In genomic region chr11:57336856-57337255, GRCh38 we compare ENCODE assay signal across 18 cellular contexts. TPM values are rescaled to one million over a fixed set of nuclear protein-coding genes. Genes with fewer than 3 reads are reported as not detected.
DNase-seq lines count a peak whose midpoint lies in the region; ATAC-seq, FAIRE-seq and TF ChIP-seq lines count a peak whose summit lies in the region.
"Not testable (repeated sequence)": the region's sequence is repeated elsewhere in the genome, so short reads cannot be mapped to it uniquely, and the experiment has no call there.
"Had no signal": no experiment of that assay in that cellular context is flagged by ENCODE, and none has a peak within 500 bp of the region (broad histone marks: within the 10 kb centered on the region; RNA-seq: fewer than 3 reads in every experiment).

No MANE protein-coding gene starts in this region.

- H3K27ac ChIP-seq in CD4-positive, CD25-positive, alpha-beta regulatory T cell (ENCODE audit: insufficient read depth, low read length, poor library complexity, severe bottlenecking): peak overlapping the region; percentile 86
- H3K27ac ChIP-seq in KMS-11; astrocyte (ENCODE audit: low read depth, low read length): not testable (repeated sequence)

- H3K9me3 Mint-ChIP-seq in CD4-positive, CD25-positive, alpha-beta regulatory T cell; T-helper 1 cell treated with Interleukin-12 subunit alpha and Interleukin-12 subunit beta and Interleukin-4 antibody, amounts not matched to agents 30 μg/mL and 1 μg/mL, for 36 hours; activated T-cell treated with anti-CD3 and anti-CD28 coated beads, Interleukin-2, amount 50 U/mL, for 24 hours; astrocyte (ENCODE audit: unreplicated experiment); memory B cell; osteocyte (ENCODE audit: unreplicated experiment): not testable (repeated sequence)

- TF ChIP-seq CTCF in KMS-11 (conservative IDR thresholded peaks at IDR 0.05; ENCODE audit: low read depth, low read length); astrocyte (IDR thresholded peaks at IDR 0.05; ENCODE audit: insufficient read depth, low read depth, low read length); osteocyte (IDR thresholded peaks at IDR 0.05): not testable (repeated sequence)

- H3K79me2 ChIP-seq in KMS-11 (ENCODE audit: insufficient read depth, low read depth) (peaks cover 35% of the 10 kb centered on the region), astrocyte (ENCODE audit: insufficient read depth, low read length) (peaks cover 45% of the 10 kb centered on the region)

- peaks cover 17% of the 10 kb centered on the region for H3K4me1 ChIP-seq in CD4-positive, CD25-positive, alpha-beta regulatory T cell (ENCODE audit: control insufficient read depth, insufficient read depth, low read length, poor library complexity, severe bottlenecking)
- peaks cover 22% of the 10 kb centered on the region for H3K4me1 ChIP-seq in KMS-11 (ENCODE audit: low read depth, poor library complexity, severe bottlenecking)
- H3K4me1 ChIP-seq in astrocyte (ENCODE audit: insufficient read depth, low read length): peaks cover 15% of the 10 kb centered on the region

- not testable (repeated sequence) for H3K4me2 ChIP-seq in KMS-11; astrocyte (ENCODE audit: low read length)

- H3K27me3 ChIP-seq in CD4-positive, CD25-positive, alpha-beta regulatory T cell (ENCODE audit: control insufficient read depth, insufficient read depth, low read length); KMS-11 (ENCODE audit: insufficient read depth, low read depth): not testable (repeated sequence)
- peaks cover 15% of the 10 kb centered on the region for H3K27me3 ChIP-seq in astrocyte (ENCODE audit: insufficient read depth, low read length)

- not testable (repeated sequence) for H3K9ac ChIP-seq in KMS-11; astrocyte (ENCODE audit: low read length)

- not testable (repeated sequence) for H3K9me3 ChIP-seq in CD4-positive, CD25-positive, alpha-beta regulatory T cell (ENCODE audit: control insufficient read depth in 2 of 2, low read length in 2 of 2); astrocyte (ENCODE audit: insufficient read depth, low read depth, low read length)

- H2AFZ ChIP-seq in KMS-11 (ENCODE audit: low read depth): peak overlapping the region; percentile 65
- H2AFZ ChIP-seq in astrocyte (ENCODE audit: low read depth, low read length): not testable (repeated sequence)

- H3K4me3 ChIP-seq in CD4-positive, CD25-positive, alpha-beta regulatory T cell (ENCODE audit: low read depth, low read length); KMS-11 (IDR thresholded peaks at IDR 0.05; ENCODE audit: insufficient read depth, low read depth, low read length); astrocyte (ENCODE audit: insufficient read depth, low read depth, low read length): not testable (repeated sequence)

- peaks cover 4 to 37% (median 23%) of the 10 kb centered on the region in 4 donors for H3K4me1 Mint-ChIP-seq in CD4-positive, CD25-positive, alpha-beta regulatory T cell
- H3K4me1 Mint-ChIP-seq in T-helper 1 cell treated with Interleukin-12 subunit alpha and Interleukin-12 subunit beta and Interleukin-4 antibody, amounts not matched to agents 30 μg/mL and 1 μg/mL, for 36 hours (ENCODE audit: low read depth): peaks cover 28% of the 10 kb centered on the region
- H3K4me1 Mint-ChIP-seq in activated T-cell treated with anti-CD3 and anti-CD28 coated beads, Interleukin-2, amount 50 U/mL, for 24 hours (ENCODE audit: low read depth): peaks cover 38% of the 10 kb centered on the region
- H3K4me1 Mint-ChIP-seq in astrocyte (ENCODE audit: low read depth, unreplicated experiment): not testable (repeated sequence)
- peaks cover 20% of the 10 kb centered on the region for H3K4me1 Mint-ChIP-seq in memory B cell
- H3K4me1 Mint-ChIP-seq in osteocyte (ENCODE audit: unreplicated experiment): peaks cover 24% of the 10 kb centered on the region

- H3K27ac Mint-ChIP-seq in CD4-positive, CD25-positive, alpha-beta regulatory T cell: peak overlapping the region; percentile 33 to 98 (median 96)
- H3K27ac Mint-ChIP-seq in T-helper 1 cell treated with Interleukin-12 subunit alpha and Interleukin-12 subunit beta and Interleukin-4 antibody, amounts not matched to agents 30 μg/mL and 1 μg/mL, for 36 hours: peak overlapping the region; percentile 98
- peak overlapping the region; percentile 99 for H3K27ac Mint-ChIP-seq in activated T-cell treated with anti-CD3 and anti-CD28 coated beads, Interleukin-2, amount 50 U/mL, for 24 hours
- H3K27ac Mint-ChIP-seq in astrocyte (ENCODE audit: unreplicated experiment) (peak overlapping the region; percentile 99), memory B cell (peak overlapping the region; percentile 94), osteocyte (ENCODE audit: unreplicated experiment) (peak overlapping the region; percentile 99)

- not testable (repeated sequence) for DNase-seq in CD4-positive, CD25-positive, alpha-beta regulatory T cell; activated T-cell treated with anti-CD3 and anti-CD28 coated beads, Interleukin-2, amount 50 U/mL, for 24 hours; astrocyte (ENCODE audit: low read depth); memory B cell (ENCODE audit: low spot score in 2 of 2); osteocyte (ENCODE audit: extremely low spot score, unreplicated experiment)

- peaks cover 18% of the 10 kb centered on the region for H3K27me3 Mint-ChIP-seq in CD4-positive, CD25-positive, alpha-beta regulatory T cell
- not testable (repeated sequence) for H3K27me3 Mint-ChIP-seq in T-helper 1 cell treated with Interleukin-12 subunit alpha and Interleukin-12 subunit beta and Interleukin-4 antibody, amounts not matched to agents 30 μg/mL and 1 μg/mL, for 36 hours (ENCODE audit: low read depth); activated T-cell treated with anti-CD3 and anti-CD28 coated beads, Interleukin-2, amount 50 U/mL, for 24 hours; memory B cell
- H3K27me3 Mint-ChIP-seq in astrocyte (ENCODE audit: low read depth, unreplicated experiment) (peaks cover 19% of the 10 kb centered on the region), osteocyte (ENCODE audit: unreplicated experiment) (peaks cover 16% of the 10 kb centered on the region)

- peaks cover 18% of the 10 kb centered on the region for H3K36me3 ChIP-seq in CD4-positive, CD25-positive, alpha-beta regulatory T cell (ENCODE audit: control insufficient read depth, insufficient read depth, low read length)
- not testable (repeated sequence) for H3K36me3 ChIP-seq in KMS-11 (ENCODE audit: insufficient read depth)
- H3K36me3 ChIP-seq in astrocyte (ENCODE audit: insufficient read depth, low read length): peaks cover 16% of the 10 kb centered on the region

- H3K36me3 Mint-ChIP-seq in CD4-positive, CD25-positive, alpha-beta regulatory T cell; astrocyte (ENCODE audit: low read depth, unreplicated experiment); osteocyte (ENCODE audit: unreplicated experiment): not testable (repeated sequence)
- peaks cover 13% of the 10 kb centered on the region for H3K36me3 Mint-ChIP-seq in T-helper 1 cell treated with Interleukin-12 subunit alpha and Interleukin-12 subunit beta and Interleukin-4 antibody, amounts not matched to agents 30 μg/mL and 1 μg/mL, for 36 hours (ENCODE audit: low read depth)
- peaks cover 37% of the 10 kb centered on the region for H3K36me3 Mint-ChIP-seq in activated T-cell treated with anti-CD3 and anti-CD28 coated beads, Interleukin-2, amount 50 U/mL, for 24 hours (ENCODE audit: low read depth)
- peaks cover 13% of the 10 kb centered on the region for H3K36me3 Mint-ChIP-seq in memory B cell

- not testable (repeated sequence) for H4K20me1 ChIP-seq in KMS-11 (ENCODE audit: insufficient read depth); astrocyte (ENCODE audit: insufficient read depth, low read length)

- FAIRE-seq in astrocyte (lab: Jason Lieb, UNC): not testable (repeated sequence)

- ATAC-seq in CD4-positive, CD25-positive, alpha-beta regulatory T cell (ENCODE audit: low read depth in 2 of 2); memory B cell (ENCODE audit: low read depth): not testable (repeated sequence)

- peak overlapping the region; percentile 89 to 96 (median 92) for H3K4me3 Mint-ChIP-seq in CD4-positive, CD25-positive, alpha-beta regulatory T cell
- not testable (repeated sequence) for H3K4me3 Mint-ChIP-seq in T-helper 1 cell treated with Interleukin-12 subunit alpha and Interleukin-12 subunit beta and Interleukin-4 antibody, amounts not matched to agents 30 μg/mL and 1 μg/mL, for 36 hours; osteocyte (ENCODE audit: unreplicated experiment)
- H3K4me3 Mint-ChIP-seq in activated T-cell treated with anti-CD3 and anti-CD28 coated beads, Interleukin-2, amount 50 U/mL, for 24 hours: peak overlapping the region; percentile 98
- H3K4me3 Mint-ChIP-seq in astrocyte (ENCODE audit: unreplicated experiment) (peak overlapping the region; percentile 94), memory B cell (peak overlapping the region; percentile 84)

RNA-seq across cellular contexts. Expression of gene SSRP1, which starts 1.2 kb away (rescaled TPM):
- 54.6 TPM for total RNA-seq in CD4-positive, CD25-positive, alpha-beta regulatory T cell
- 10 to 100 TPM; 20.5 to 29.5 (median 27.2) TPM for polyA plus RNA-seq in CD4-positive, CD25-positive, alpha-beta regulatory T cell
- total RNA-seq in astrocyte: 76.9 and 79.5 TPM in 2 replicates
- 97.4 and 99.4 TPM in 2 replicates for total RNA-seq in osteocyte

RNA-seq across cellular contexts. Expression of gene P2RX3, which starts 1.3 kb away (rescaled TPM):
- total RNA-seq in CD4-positive, CD25-positive, alpha-beta regulatory T cell: not detected
- polyA plus RNA-seq in CD4-positive, CD25-positive, alpha-beta regulatory T cell: not detected
- total RNA-seq in astrocyte (not detected in 2 replicates), osteocyte (not detected in 2 replicates)
- total RNA-seq: breast epithelium, Daoy, epithelial cell of proximal tubule, H7, kidney, M059J, progenitor cell of endocrine pancreas, sciatic nerve, vagina had no signal
- polyA plus RNA-seq: BJ had no signal

RNA-seq across cellular contexts. Expression of gene TNKS1BP1, which starts 12.1 kb away (rescaled TPM):
- 16.3 TPM for total RNA-seq in CD4-positive, CD25-positive, alpha-beta regulatory T cell
- polyA plus RNA-seq in CD4-positive, CD25-positive, alpha-beta regulatory T cell: 1 to 10 TPM; 1.5 to 4.5 (median 2.0) TPM
- total RNA-seq in astrocyte (149 and 161 TPM in 2 replicates), osteocyte (152 and 169 TPM in 2 replicates)

RNA-seq across cellular contexts. Expression of gene PRG3, which starts 44.1 kb away (rescaled TPM):
- not detected for total RNA-seq in CD4-positive, CD25-positive, alpha-beta regulatory T cell
- not detected for polyA plus RNA-seq in CD4-positive, CD25-positive, alpha-beta regulatory T cell
- not detected in 2 replicates for total RNA-seq in astrocyte
- not detected in 2 replicates for total RNA-seq in osteocyte
- total RNA-seq: breast epithelium, Daoy, epithelial cell of proximal tubule, H7, kidney, M059J, progenitor cell of endocrine pancreas, Right ventricle myocardium inferior, sciatic nerve, vagina had no signal
- polyA plus RNA-seq: BJ had no signal

RNA-seq across cellular contexts. Expression of gene PRG2, which starts 53.6 kb away (rescaled TPM):
- not detected for total RNA-seq in CD4-positive, CD25-positive, alpha-beta regulatory T cell
- polyA plus RNA-seq in CD4-positive, CD25-positive, alpha-beta regulatory T cell: under 1 TPM in 1 of 4 donors, not detected in 3; 0.13 TPM
- total RNA-seq in astrocyte: not detected in 2 replicates
- not detected in 2 replicates for total RNA-seq in osteocyte
- total RNA-seq: Daoy, epithelial cell of proximal tubule, H7, progenitor cell of endocrine pancreas, Right ventricle myocardium inferior, sciatic nerve, vagina had no signal
- polyA plus RNA-seq: BJ had no signal
